8 cellular contexts compared by ENCODE assay signal in the genomic region with DNA sequence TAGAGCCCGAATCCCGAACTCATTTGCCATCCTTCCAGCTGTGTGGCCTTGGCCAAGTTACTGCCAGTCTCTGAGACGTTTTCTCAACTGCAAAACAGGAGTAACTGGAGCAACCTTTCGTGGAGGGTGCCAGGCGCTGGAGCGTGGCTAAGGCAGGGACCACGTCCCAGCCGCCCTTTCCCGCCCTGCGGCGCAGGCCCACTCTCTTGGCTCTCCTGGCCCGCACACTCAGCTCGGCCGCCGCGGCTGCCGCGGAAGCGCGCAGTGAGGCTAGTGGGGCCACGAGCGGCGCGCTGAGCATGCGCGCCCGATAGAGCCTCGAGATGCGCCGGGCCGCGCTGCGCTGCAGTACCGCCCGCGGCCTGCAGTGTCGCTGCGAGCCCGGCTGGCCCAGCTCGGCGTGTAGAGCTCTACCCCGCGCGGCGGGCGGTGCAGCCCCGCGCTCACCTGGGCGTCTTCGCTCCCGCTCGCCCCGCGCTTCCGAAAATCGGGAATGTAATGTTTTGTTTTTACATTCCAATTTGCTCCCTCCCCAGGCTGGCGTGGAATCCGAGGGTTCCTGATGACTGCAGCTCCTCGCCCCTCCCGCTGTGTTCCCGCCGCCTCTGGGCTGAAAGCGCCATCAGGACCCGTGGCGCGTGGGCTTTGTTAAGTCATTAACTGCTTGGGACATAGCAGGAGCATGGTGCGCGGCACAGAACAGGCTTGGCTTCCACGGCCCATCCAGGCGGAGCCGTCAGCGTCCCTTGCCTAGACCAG. TPM values are rescaled to one million over a fixed set of nuclear protein-coding genes. Genes with fewer than 3 reads are reported as not detected.
DNase-seq lines count a peak whose midpoint lies in the region; ATAC-seq, FAIRE-seq and TF ChIP-seq lines count a peak whose summit lies in the region.

No MANE protein-coding gene starts in this region.

- H3K27ac ChIP-seq in VCaP, result peak overlapping the region; percentile 21; the same call in 1 of the 2 replicates
- no peak overlapping the region for H3K27ac ChIP-seq in breast epithelium
- no peak overlapping the region for H3K27ac ChIP-seq in keratinocyte (ENCODE audit: control insufficient read depth, insufficient read depth, low read length)

- no peaks in the 10 kb centered on the region for H3K4me1 ChIP-seq in breast epithelium
- H3K4me1 ChIP-seq in keratinocyte (ENCODE audit: control insufficient read depth, extremely low read depth, insufficient read depth, low read length), result peaks cover 16% of the 10 kb centered on the region

- no peaks in the 10 kb centered on the region for H4K20me1 ChIP-seq in keratinocyte (ENCODE audit: control insufficient read depth, extremely low read depth, insufficient read depth, low read length)

- peak overlapping the region; percentile 62 for H2AFZ ChIP-seq in keratinocyte (ENCODE audit: control insufficient read depth, low read length)

- H3K4me3 ChIP-seq in breast epithelium, result peak overlapping the region; percentile 18 to 49 (median 28)
- H3K4me3 ChIP-seq in keratinocyte (ENCODE audit: control insufficient read depth in 2 of 3, extremely low read depth in 1 of 3, insufficient read depth in 2 of 3, low read depth in 1 of 3, low read length in 3 of 3), result peak overlapping the region in 2 of 3 experiments; percentile 42 to 56

- peaks cover 4% of the 10 kb centered on the region for H3K79me2 ChIP-seq in keratinocyte (ENCODE audit: control insufficient read depth, insufficient read depth, low read length)

- no peaks in the 10 kb centered on the region for H3K9me1 ChIP-seq in keratinocyte (ENCODE audit: control insufficient read depth, extremely low read depth, insufficient read depth, low read length)

- ATAC-seq in GM19438 (IDR thresholded peaks at IDR 0.05; ENCODE audit: low read depth, unreplicated experiment) (peak; percentile 72), HG03521 (IDR thresholded peaks at IDR 0.05; ENCODE audit: unreplicated experiment) (peak; percentile 61)

- DNase-seq in CD1c-positive myeloid dendritic cell (ENCODE audit: extremely low spot score) (peak; percentile 89), breast epithelium (ENCODE audit: low spot score in 2 of 2) (no peak), keratinocyte (ENCODE audit: low read depth, low spot score) (no peak), RKO (ENCODE audit: low spot score) (no peak)
- peak; percentile 61 for DNase-seq in stimulated activated CD4-positive, alpha-beta T cell treated with anti-CD3 and anti-CD28 coated beads, Interleukin-1b, Interleukin-23, amount 100 ng/mL, for 48 hours

- peaks cover 0 to 6% of the 10 kb centered on the region in 2 donors for H3K9me3 ChIP-seq in breast epithelium
- H3K9me3 ChIP-seq in keratinocyte (ENCODE audit: control insufficient read depth, low read depth, low read length), result peaks cover 4% of the 10 kb centered on the region

- peak overlapping the region; percentile 64 for H3K4me2 ChIP-seq in keratinocyte (ENCODE audit: control insufficient read depth, extremely low read depth, insufficient read depth, low read depth, low read length)

- no peaks in the 10 kb centered on the region for H3K36me3 ChIP-seq in breast epithelium
- no peaks in the 10 kb centered on the region for H3K36me3 ChIP-seq in keratinocyte (ENCODE audit: control insufficient read depth in 2 of 2, extremely low read depth in 1 of 2, insufficient read depth in 2 of 2, low read length in 2 of 2)

- H3K9ac ChIP-seq in keratinocyte (ENCODE audit: control insufficient read depth, extremely low read depth, insufficient read depth, low read length), result no peak overlapping the region

- peak; percentile 32 for FAIRE-seq in keratinocyte (lab: Jason Lieb, UNC)

- peaks cover 7 to 38% of the 10 kb centered on the region in 2 donors for H3K27me3 ChIP-seq in breast epithelium
- H3K27me3 ChIP-seq in keratinocyte (ENCODE audit: control insufficient read depth, extremely low read depth, insufficient read depth, low read length), result peaks cover 12% of the 10 kb centered on the region

- dilution Hi-C loops in keratinocyte (cut with MboI; ENCODE audit: extremely low pct_ligation_motif_present, low sequenced_read_pairs), result no loop called here

- no peak for TF ChIP-seq POLR2A in breast epithelium (IDR thresholded peaks at IDR 0.05)

- peak; percentile 97 for TF ChIP-seq CTCF in VCaP (conservative IDR thresholded peaks at IDR 0.05)
- peak in 2 of 3 donors; percentile 8 to 57 for TF ChIP-seq CTCF in breast epithelium (IDR thresholded peaks at IDR 0.05)
- peak; percentile 63 to 84 (median 83) for TF ChIP-seq CTCF in keratinocyte (optimal IDR thresholded peaks at IDR 0.05 in 1 of 3, IDR thresholded peaks at IDR 0.05 in 1 of 3, conservative IDR thresholded peaks at IDR 0.05 in 1 of 3; ENCODE audit: extremely low read depth in 1 of 3, insufficient read depth in 2 of 3, low read length in 3 of 3)

- intact Hi-C loops in breast epithelium (cut with DNase I; ENCODE audit: low total_unique reads), result no loop called here

RNA-seq across cellular contexts. Expression of a gene that starts 4.0 kb away (rescaled TPM):
- 10 to 100 TPM; 19.0 to 24.7 (median 19.5) TPM for total RNA-seq in breast epithelium
- polyA plus RNA-seq in keratinocyte, result 10.9 to 14.2 TPM (median 14.2 TPM) in 3 replicates
- 7.9 TPM for polyA plus RNA-seq in keratinocyte (2011; ENCODE audit: low read depth)
- 5.2 and 11.1 TPM in 2 replicates for polyA plus RNA-seq in keratinocyte (2011; cell fraction: cytosol; rRNA removed)
- polyA plus RNA-seq in keratinocyte (2011; cell fraction: nucleus; rRNA removed), result 13.6 and 17.9 TPM in 2 replicates
- polyA plus RNA-seq in keratinocyte (2012; ENCODE audit: low replicate concordance), result 6.5 and 11.0 TPM in 2 replicates
- 10.8 to 42.9 TPM (median 27.9 TPM) in 3 replicates for polyA minus RNA-seq in keratinocyte
- polyA minus RNA-seq in keratinocyte (2011; cell fraction: cytosol; rRNA and poly(A)+ RNA removed), result 22.8 TPM
- 28.5 and 44.3 TPM in 2 replicates for polyA minus RNA-seq in keratinocyte (2011; cell fraction: nucleus; rRNA and poly(A)+ RNA removed)

Comparison
In these comparisons a context has a peak if more than half of its experiments do, and no peak if none do; other contexts are left out.
1. DNase-seq: peak in CD1c-positive myeloid dendritic cell (single experiment) and stimulated activated CD4-positive, alpha-beta T cell treated with anti-CD3 and anti-CD28 coated beads, Interleukin-1b, Interleukin-23, amount 100 ng/mL, for 48 hours (single experiment); none in breast epithelium (0 of 2), keratinocyte (single experiment) and RKO (single experiment).
2. CTCF ChIP-seq: peak in every context shown above with its lines; median percentile 97 in VCaP; 83 in keratinocyte; 32 in breast epithelium.